31 cellular contexts compared by ENCODE assay signal in the genomic region with DNA sequence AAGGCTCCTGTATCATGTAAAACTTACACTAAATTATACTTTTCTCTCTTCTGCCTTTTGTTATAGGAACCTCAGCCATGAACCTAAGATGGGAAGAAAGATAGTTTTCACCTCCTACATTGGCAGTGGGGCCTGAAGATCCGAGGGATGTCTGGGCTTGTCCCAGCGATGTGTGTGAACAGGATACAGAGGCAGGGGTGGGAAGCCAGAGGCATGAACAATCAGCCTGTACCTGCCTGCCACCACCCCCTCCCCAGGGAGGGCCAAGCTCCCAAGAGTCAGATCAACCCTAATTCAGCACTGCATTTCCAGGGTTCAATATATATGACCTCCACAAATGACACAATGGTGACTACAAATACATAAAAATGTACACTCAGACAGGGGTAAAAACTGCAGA. TPM values are rescaled to one million over a fixed set of nuclear protein-coding genes. Genes with fewer than 3 reads are reported as not detected.
DNase-seq lines count a peak whose midpoint lies in the region; ATAC-seq, FAIRE-seq and TF ChIP-seq lines count a peak whose summit lies in the region.
"Had no signal": no experiment of that assay in that cellular context is flagged by ENCODE, and none has a peak within 500 bp of the region (broad histone marks: within the 10 kb centered on the region; RNA-seq: fewer than 3 reads in every experiment).

No MANE protein-coding gene starts in this region.

- H4K20me1 ChIP-seq in astrocyte (ENCODE audit: insufficient read depth, low read length) = peaks cover 77% of the 10 kb centered on the region

- no peak for FAIRE-seq in astrocyte (lab: Jason Lieb, UNC)
- no peak for FAIRE-seq in D721Med (lab: Jason Lieb, UNC)
- FAIRE-seq: GM19239, HTR-8/SVneo had no signal

- H3K79me2 ChIP-seq in astrocyte (ENCODE audit: insufficient read depth, low read length) = peaks cover 17% of the 10 kb centered on the region

- DNase-seq in HL-60 (ENCODE audit: low read depth in 1 of 2, low spot score in 1 of 2) (no peak), astrocyte (ENCODE audit: low read depth) (no peak), foreskin keratinocyte (peak; percentile 66 to 81), superior temporal gyrus (ENCODE audit: extremely low spot score) (peak; percentile 7), D721Med (ENCODE audit: insufficient read length, low spot score) (no peak), ACHN (no peak), NCI-H146 (lab: John Stamatoyannopoulos, UW) (no peak)
- DNase-seq: activated CD4-positive, alpha-beta T cell treated with anti-CD3 and anti-CD28 coated beads for 4 hours; activated T-cell treated with anti-CD3 and anti-CD28 coated beads for 4 hours; amniotic stem cell; CD4-positive, CD25-positive, alpha-beta regulatory T cell; effector CD4-positive, alpha-beta T cell; glutamatergic neuron; mesendoderm; NCI-H2029 treated with DMSO at 0.1 percent for 48 hours; NCI-H2227 treated with DMSO at 0.1 percent for 48 hours; NCI-H69; SJCRH30; stimulated activated CD4-positive, alpha-beta T cell treated with anti-CD3 and anti-CD28 coated beads, Interleukin-1b, Interleukin-23, amount 100 ng/mL, for 48 hours; stimulated activated CD8-positive, alpha-beta memory T cell treated with anti-CD3 and anti-CD28 coated beads, Interleukin-4, amount 100 ng/mL, for 48 hours; stomach; T-helper 9 cell had no signal

- no peaks in the 10 kb centered on the region for H3K27me3 Mint-ChIP-seq in astrocyte (ENCODE audit: low read depth, unreplicated experiment)
- H3K27me3 Mint-ChIP-seq: activated naive CD4-positive, alpha-beta T cell treated with anti-CD3 and anti-CD28 coated beads, Interleukin-2, amount 50 U/mL, for 24 hours; CD4-positive, CD25-positive, alpha-beta regulatory T cell had no signal

- in situ Hi-C loops in ACHN (cut with HindIII; ENCODE audit: low pct_ligation_motif_present, low pct_unique_long_range_greater_than_20kb, low sequenced_read_pairs) = no loop called here

- H3K4me2 ChIP-seq in astrocyte (ENCODE audit: low read length) = no peak overlapping the region
- H3K4me2 ChIP-seq: GM23338 had no signal

- H3K9me3 Mint-ChIP-seq in astrocyte (ENCODE audit: unreplicated experiment) = no peaks in the 10 kb centered on the region
- H3K9me3 Mint-ChIP-seq: activated naive CD4-positive, alpha-beta T cell treated with anti-CD3 and anti-CD28 coated beads, Interleukin-2, amount 50 U/mL, for 24 hours; CD4-positive, CD25-positive, alpha-beta regulatory T cell; GM23338 had no signal

- no peak overlapping the region for H3K9ac ChIP-seq in astrocyte (ENCODE audit: low read length)

- peak; percentile 55 for ATAC-seq in foreskin keratinocyte
- ATAC-seq: GM23338 had no signal

- peak overlapping the region; percentile 89 for H3K27ac Mint-ChIP-seq in astrocyte (ENCODE audit: unreplicated experiment)
- H3K27ac Mint-ChIP-seq: activated naive CD4-positive, alpha-beta T cell treated with anti-CD3 and anti-CD28 coated beads, Interleukin-2, amount 50 U/mL, for 24 hours; GM23338 had no signal

- TF ChIP-seq CTCF in HL-60 (IDR thresholded peaks at IDR 0.05; ENCODE audit: insufficient read depth, low read length) (no peak), astrocyte (IDR thresholded peaks at IDR 0.05; ENCODE audit: insufficient read depth, low read depth, low read length) (no peak), foreskin keratinocyte (conservative IDR thresholded peaks at IDR 0.05) (no peak), D721Med (IDR thresholded peaks at IDR 0.05; ENCODE audit: insufficient read depth, missing control alignments) (no peak)

- peaks cover 8% of the 10 kb centered on the region for H3K36me3 Mint-ChIP-seq in astrocyte (ENCODE audit: low read depth, unreplicated experiment)
- H3K36me3 Mint-ChIP-seq: activated naive CD4-positive, alpha-beta T cell treated with anti-CD3 and anti-CD28 coated beads, Interleukin-2, amount 50 U/mL, for 24 hours; CD4-positive, CD25-positive, alpha-beta regulatory T cell had no signal

- H2AFZ ChIP-seq in astrocyte (ENCODE audit: low read depth, low read length) = no peak overlapping the region
- H2AFZ ChIP-seq: GM23338 had no signal

- H3K4me1 ChIP-seq in astrocyte (ENCODE audit: insufficient read depth, low read length) (no peaks in the 10 kb centered on the region), foreskin keratinocyte (peaks cover 15% of the 10 kb centered on the region)
- H3K4me1 ChIP-seq: SJCRH30 had no signal

- H3K4me3 ChIP-seq in HL-60 (replicated peaks; ENCODE audit: insufficient read depth, low read length) (no peak overlapping the region), astrocyte (ENCODE audit: insufficient read depth, low read depth, low read length) (no peak overlapping the region)
- H3K4me3 ChIP-seq: GM23338, right atrium auricular region, SJCRH30, stomach, tibial nerve had no signal

- H3K4me1 Mint-ChIP-seq in astrocyte (ENCODE audit: low read depth, unreplicated experiment) = peaks cover 15% of the 10 kb centered on the region

- no peaks in the 10 kb centered on the region for H3K36me3 ChIP-seq in astrocyte (ENCODE audit: insufficient read depth, low read length)
- H3K36me3 ChIP-seq: right atrium auricular region, SJCRH30 had no signal

- no peaks in the 10 kb centered on the region for H3K9me3 ChIP-seq in astrocyte (ENCODE audit: insufficient read depth, low read depth, low read length)
- H3K9me3 ChIP-seq: right atrium auricular region, SJCRH30, stomach, tibial nerve had no signal

- H3K27ac ChIP-seq in HL-60 (replicated peaks) (peak overlapping the region; percentile 96), astrocyte (ENCODE audit: low read depth, low read length) (no peak overlapping the region), foreskin keratinocyte (peak overlapping the region; percentile 59)
- H3K27ac ChIP-seq: right atrium auricular region, SJCRH30, stomach, VCaP had no signal

- H3K27me3 ChIP-seq in HL-60 (ENCODE audit: insufficient read depth, poor library complexity, severe bottlenecking) (no peaks in the 10 kb centered on the region), astrocyte (ENCODE audit: insufficient read depth, low read length) (no peaks in the 10 kb centered on the region), foreskin keratinocyte (no peaks in the 10 kb centered on the region)
- H3K27me3 ChIP-seq: right atrium auricular region, SJCRH30, stomach, tibial nerve had no signal

- no peak overlapping the region for H3K4me3 Mint-ChIP-seq in astrocyte (ENCODE audit: unreplicated experiment)
- H3K4me3 Mint-ChIP-seq: activated naive CD4-positive, alpha-beta T cell treated with anti-CD3 and anti-CD28 coated beads, Interleukin-2, amount 50 U/mL, for 24 hours; CD4-positive, CD25-positive, alpha-beta regulatory T cell; GM23338 had no signal

RNA-seq across cellular contexts. Expression of gene KIAA0930, which starts 9.4 kb away (rescaled TPM):
- total RNA-seq in astrocyte (107 and 117 TPM in 2 replicates), foreskin keratinocyte (108 and 112 TPM in 2 replicates)
- 93.5 and 102 TPM in 2 replicates for polyA plus RNA-seq in foreskin keratinocyte

RNA-seq across cellular contexts. Expression of gene UPK3A, which starts 53.5 kb away (rescaled TPM):
- total RNA-seq in astrocyte = not detected in 2 replicates
- total RNA-seq in foreskin keratinocyte = not detected in 2 replicates
- polyA plus RNA-seq in foreskin keratinocyte = not detected in 2 replicates
- total RNA-seq: CD4-positive, CD25-positive, alpha-beta regulatory T cell; Daoy; GM23338; right atrium auricular region; SJCRH30; tibial nerve had no signal
- polyA plus RNA-seq: CD4-positive, CD25-positive, alpha-beta regulatory T cell; neural cell had no signal

Comparison
In these comparisons a context has a peak if more than half of its experiments do, and no peak if none do; other contexts are left out.
1. DNase-seq: peak in foreskin keratinocyte (2 of 2) and superior temporal gyrus (single experiment); none in HL-60 (0 of 2), astrocyte (single experiment), D721Med (single experiment), ACHN (single experiment) and NCI-H146 (single experiment).